21 cellular contexts compared by ENCODE assay signal in genomic region chr2:42140501-42140900, GRCh38. TPM values are rescaled to one million over a fixed set of nuclear protein-coding genes. Genes with fewer than 3 reads are reported as not detected.
A peak's percentile ranks its signal among the peaks of the same experiment; 100 is the strongest.
DNase-seq lines count a peak whose midpoint lies in the region; ATAC-seq and TF ChIP-seq lines count a peak whose summit lies in the region.
"Had no signal": no experiment of that assay in that cellular context is flagged by ENCODE, and none has a peak within 500 bp of the region (broad histone marks: within the 10 kb centered on the region; RNA-seq: fewer than 3 reads in every experiment).

No MANE protein-coding gene starts in this region.

- 95% methylated on average over 1 of the region's 1 CpG for WGBS in SK-N-SH (ENCODE audit: low lambda C conversion rate)

- peaks cover 50% of the 10 kb centered on the region for H3K4me1 ChIP-seq in CD4-positive, CD25-positive, alpha-beta regulatory T cell (ENCODE audit: control insufficient read depth, insufficient read depth, low read length, poor library complexity, severe bottlenecking)
- H3K4me1 ChIP-seq in parathyroid adenoma (peaks cover 51% of the 10 kb centered on the region), SK-N-SH (ENCODE audit: control insufficient read depth in 1 of 2, insufficient read depth in 2 of 2, low read depth in 1 of 2, low read length in 1 of 2) (peaks cover 44 to 54% of the 10 kb centered on the region in 2 experiments)

- H2AFZ ChIP-seq in parathyroid adenoma (no peak overlapping the region), SK-N-SH (ENCODE audit: low read depth) (no peak overlapping the region)

- no peak for TF ChIP-seq RAD21 in SK-N-SH (IDR thresholded peaks at IDR 0.05; ENCODE audit: low read length)

- no peak for TF ChIP-seq CTCF in HFFc6 (IDR thresholded peaks at IDR 0.05)
- no peak for TF ChIP-seq CTCF in WTC11 (IDR thresholded peaks at IDR 0.05)
- TF ChIP-seq CTCF in parathyroid adenoma (IDR thresholded peaks at IDR 0.05), result no peak
- TF ChIP-seq CTCF in SK-N-SH (IDR thresholded peaks at IDR 0.05), result no peak

- peaks cover 14 to 87% (median 55%) of the 10 kb centered on the region in 4 donors for H3K4me1 Mint-ChIP-seq in CD4-positive, CD25-positive, alpha-beta regulatory T cell
- H3K4me1 Mint-ChIP-seq in HFFc6 (ENCODE audit: low read depth), result peaks cover 70% of the 10 kb centered on the region
- H3K4me1 Mint-ChIP-seq in WTC11, result peaks cover 47% of the 10 kb centered on the region
- H3K4me1 Mint-ChIP-seq in activated T-helper 1 cell treated with anti-CD3 and anti-CD28 coated beads, Interleukin-12 subunit alpha, Interleukin-12 subunit beta, Interleukin-2, Interleukin-4 antibody, amounts not matched to agents 30 ng/mL and 10 ng/mL and 1 ng/mL, durations not matched to agents 14 hours and 24 hours and 36 hours (ENCODE audit: low read depth), result peaks cover 77% of the 10 kb centered on the region
- H3K4me1 Mint-ChIP-seq in activated T-cell treated with anti-CD3 and anti-CD28 coated beads, Interleukin-2, amount 50 U/mL, for 72 hours (ENCODE audit: low read depth), result peaks cover 64% of the 10 kb centered on the region

- no peaks in the 10 kb centered on the region for H3K27me3 ChIP-seq in CD4-positive, CD25-positive, alpha-beta regulatory T cell (ENCODE audit: control insufficient read depth, insufficient read depth, low read length)
- H3K27me3 ChIP-seq in parathyroid adenoma (ENCODE audit: control insufficient read depth, insufficient read depth, low read length) (no peaks in the 10 kb centered on the region), SK-N-SH (ENCODE audit: insufficient read depth) (no peaks in the 10 kb centered on the region)
- H3K27me3 ChIP-seq: MG63, SJSA1 had no signal

- H3K27ac Mint-ChIP-seq in CD4-positive, CD25-positive, alpha-beta regulatory T cell, result peak overlapping the region in 2 of 3 donors; percentile 88 to 89
- H3K27ac Mint-ChIP-seq in HFFc6 (peak overlapping the region; percentile 91), WTC11 (no peak overlapping the region; the same call in 1 of the 2 replicates)
- H3K27ac Mint-ChIP-seq in activated T-helper 1 cell treated with anti-CD3 and anti-CD28 coated beads, Interleukin-12 subunit alpha, Interleukin-12 subunit beta, Interleukin-2, Interleukin-4 antibody, amounts not matched to agents 30 ng/mL and 10 ng/mL and 1 ng/mL, durations not matched to agents 14 hours and 24 hours and 36 hours, result no peak overlapping the region
- no peak overlapping the region for H3K27ac Mint-ChIP-seq in activated T-cell treated with anti-CD3 and anti-CD28 coated beads, Interleukin-2, amount 50 U/mL, for 72 hours
- H3K27ac Mint-ChIP-seq: activated CD8-positive, alpha-beta memory T cell treated with anti-CD3 and anti-CD28 coated beads, Interleukin-2, amount 10 ng/mL, durations not matched to agents 7 days and 5 days had no signal

- no peaks in the 10 kb centered on the region for H3K36me3 Mint-ChIP-seq in CD4-positive, CD25-positive, alpha-beta regulatory T cell
- H3K36me3 Mint-ChIP-seq in HFFc6 (ENCODE audit: low read depth) (no peaks in the 10 kb centered on the region), WTC11 (no peaks in the 10 kb centered on the region)
- no peaks in the 10 kb centered on the region for H3K36me3 Mint-ChIP-seq in activated T-helper 1 cell treated with anti-CD3 and anti-CD28 coated beads, Interleukin-12 subunit alpha, Interleukin-12 subunit beta, Interleukin-2, Interleukin-4 antibody, amounts not matched to agents 30 ng/mL and 10 ng/mL and 1 ng/mL, durations not matched to agents 14 hours and 24 hours and 36 hours (ENCODE audit: low read depth)
- no peaks in the 10 kb centered on the region for H3K36me3 Mint-ChIP-seq in activated T-cell treated with anti-CD3 and anti-CD28 coated beads, Interleukin-2, amount 50 U/mL, for 72 hours (ENCODE audit: insufficient read depth in 2 of 2)
- H3K36me3 Mint-ChIP-seq: activated CD8-positive, alpha-beta memory T cell treated with anti-CD3 and anti-CD28 coated beads, Interleukin-2, amount 10 ng/mL, durations not matched to agents 7 days and 5 days had no signal

- H3K4me3 Mint-ChIP-seq in CD4-positive, CD25-positive, alpha-beta regulatory T cell, result no peak overlapping the region
- peak overlapping the region; percentile 88; the same call in 1 of the 2 replicates for H3K4me3 Mint-ChIP-seq in HFFc6
- H3K4me3 Mint-ChIP-seq in WTC11, result peak overlapping the region; percentile 64
- no peak overlapping the region for H3K4me3 Mint-ChIP-seq in activated T-helper 1 cell treated with anti-CD3 and anti-CD28 coated beads, Interleukin-12 subunit alpha, Interleukin-12 subunit beta, Interleukin-2, Interleukin-4 antibody, amounts not matched to agents 30 ng/mL and 10 ng/mL and 1 ng/mL, durations not matched to agents 14 hours and 24 hours and 36 hours
- H3K4me3 Mint-ChIP-seq in activated T-cell treated with anti-CD3 and anti-CD28 coated beads, Interleukin-2, amount 50 U/mL, for 72 hours, result peak overlapping the region in 1 of 2 donors; percentile 74
- H3K4me3 Mint-ChIP-seq: activated CD8-positive, alpha-beta memory T cell treated with anti-CD3 and anti-CD28 coated beads, Interleukin-2, amount 10 ng/mL, durations not matched to agents 7 days and 5 days; dendritic cell treated with granulocyte-macrophage colony-stimulating factor and Interleukin-4, amounts not matched to agents 40 ng/mL and 50 ng/mL, for 4 days had no signal

- no peaks in the 10 kb centered on the region for H3K27me3 Mint-ChIP-seq in CD4-positive, CD25-positive, alpha-beta regulatory T cell
- H3K27me3 Mint-ChIP-seq in HFFc6 (ENCODE audit: insufficient read depth), result no peaks in the 10 kb centered on the region
- H3K27me3 Mint-ChIP-seq in WTC11 (ENCODE audit: low read depth), result no peaks in the 10 kb centered on the region
- no peaks in the 10 kb centered on the region for H3K27me3 Mint-ChIP-seq in activated T-helper 1 cell treated with anti-CD3 and anti-CD28 coated beads, Interleukin-12 subunit alpha, Interleukin-12 subunit beta, Interleukin-2, Interleukin-4 antibody, amounts not matched to agents 30 ng/mL and 10 ng/mL and 1 ng/mL, durations not matched to agents 14 hours and 24 hours and 36 hours (ENCODE audit: insufficient read depth)
- no peaks in the 10 kb centered on the region for H3K27me3 Mint-ChIP-seq in activated T-cell treated with anti-CD3 and anti-CD28 coated beads, Interleukin-2, amount 50 U/mL, for 72 hours (ENCODE audit: low read depth)
- H3K27me3 Mint-ChIP-seq: activated CD8-positive, alpha-beta memory T cell treated with anti-CD3 and anti-CD28 coated beads, Interleukin-2, amount 10 ng/mL, durations not matched to agents 7 days and 5 days had no signal

- no peaks in the 10 kb centered on the region for H4K20me1 ChIP-seq in SK-N-SH (ENCODE audit: insufficient read depth)

- peaks cover 0 to 1% (median 0%) of the 10 kb centered on the region in 7 donors for H3K9me3 Mint-ChIP-seq in CD4-positive, CD25-positive, alpha-beta regulatory T cell
- peaks cover 5% of the 10 kb centered on the region; the same call in 1 of the 2 replicates for H3K9me3 Mint-ChIP-seq in HFFc6
- no peaks in the 10 kb centered on the region for H3K9me3 Mint-ChIP-seq in WTC11
- no peaks in the 10 kb centered on the region for H3K9me3 Mint-ChIP-seq in activated T-helper 1 cell treated with anti-CD3 and anti-CD28 coated beads, Interleukin-12 subunit alpha, Interleukin-12 subunit beta, Interleukin-2, Interleukin-4 antibody, amounts not matched to agents 30 ng/mL and 10 ng/mL and 1 ng/mL, durations not matched to agents 14 hours and 24 hours and 36 hours
- H3K9me3 Mint-ChIP-seq in activated T-cell treated with anti-CD3 and anti-CD28 coated beads, Interleukin-2, amount 50 U/mL, for 72 hours, result no peaks in the 10 kb centered on the region
- H3K9me3 Mint-ChIP-seq: dendritic cell treated with granulocyte-macrophage colony-stimulating factor and Interleukin-4, amounts not matched to agents 40 ng/mL and 50 ng/mL, for 4 days had no signal

- H3K4me2 ChIP-seq in parathyroid adenoma (ENCODE audit: low read length), result no peak overlapping the region
- no peak overlapping the region for H3K4me2 ChIP-seq in SK-N-SH

- no peaks in the 10 kb centered on the region for H3K36me3 ChIP-seq in CD4-positive, CD25-positive, alpha-beta regulatory T cell (ENCODE audit: control insufficient read depth, insufficient read depth, low read length)
- H3K36me3 ChIP-seq in parathyroid adenoma (ENCODE audit: control insufficient read depth, insufficient read depth, low read length), result no peaks in the 10 kb centered on the region
- H3K36me3 ChIP-seq in SK-N-SH (replicated peaks in 1 of 2; ENCODE audit: control insufficient read depth in 1 of 2, insufficient read depth in 2 of 2, low read length in 1 of 2), result no peaks in the 10 kb centered on the region
- H3K36me3 ChIP-seq: MG63, SJSA1 had no signal

- peak in 1 of 2 experiments; percentile 28; a peak in 1 of 4 replicates for TF ChIP-seq EP300 in SK-N-SH (IDR thresholded peaks at IDR 0.05; ENCODE audit: borderline replicate concordance in 1 of 2, low read depth in 1 of 2, low read length in 1 of 2)

- no peak overlapping the region for H3K4me3 ChIP-seq in CD4-positive, CD25-positive, alpha-beta regulatory T cell (ENCODE audit: low read depth, low read length)
- H3K4me3 ChIP-seq in parathyroid adenoma (ENCODE audit: low read depth, low read length), result no peak overlapping the region
- H3K4me3 ChIP-seq in SK-N-SH (ENCODE audit: low read depth in 2 of 2, low read length in 1 of 2), result no peak overlapping the region
- H3K4me3 ChIP-seq: lung, MG63, SJSA1 had no signal

- ATAC-seq in CD4-positive, CD25-positive, alpha-beta regulatory T cell (ENCODE audit: low read depth in 2 of 2), result no peak
- ATAC-seq in WTC11, result no peak
- ATAC-seq in activated T-cell treated with anti-CD3 and anti-CD28 coated beads, Interleukin-2, amount 50 U/mL, for 72 hours (replicated peaks in 1 of 2), result no peak
- ATAC-seq: activated CD8-positive, alpha-beta memory T cell treated with anti-CD3 and anti-CD28 coated beads, Interleukin-2, amount 10 ng/mL, durations not matched to agents 7 days and 5 days had no signal

- POLR2A ChIA-PET in WTC11 (lab: Charles Lee), result interaction anchor here (2.1 kb wide), 1 partner anchor 8 kb away, joined by 9 read pairs; no protein-coding TSS in a partner anchor
- POLR2A ChIA-PET in SK-N-SH (lab: Yijun Ruan, JAX), result no interaction called here

- H3K9ac ChIP-seq in parathyroid adenoma (no peak overlapping the region), SK-N-SH (no peak overlapping the region)

- no peaks in the 10 kb centered on the region for H3K9me2 ChIP-seq in SK-N-SH

- intact Hi-C loops in activated T-helper 1 cell treated with anti-CD3 and anti-CD28 coated beads, Interleukin-12 subunit alpha, Interleukin-12 subunit beta, Interleukin-2, Interleukin-4 antibody, amounts not matched to agents 30 ng/mL and 10 ng/mL and 1 ng/mL, durations not matched to agents 14 hours and 24 hours and 36 hours (cut with micrococcal nuclease), result no loop called here

- H3K79me2 ChIP-seq in parathyroid adenoma (no peaks in the 10 kb centered on the region), SK-N-SH (ENCODE audit: insufficient read depth) (no peaks in the 10 kb centered on the region)

- peaks cover 51% of the 10 kb centered on the region for H3F3A ChIP-seq in SK-N-SH (replicated peaks; ENCODE audit: insufficient read depth)

- no peak for DNase-seq in CD4-positive, CD25-positive, alpha-beta regulatory T cell
- DNase-seq in HFFc6 (no peak), WTC11 (ENCODE audit: low spot score) (no peak), SK-N-SH (no peak), COLO668 (lab: John Stamatoyannopoulos, UW; ENCODE audit: unreplicated experiment) (no peak)
- DNase-seq in activated T-helper 1 cell treated with anti-CD3 and anti-CD28 coated beads, Interleukin-12 subunit alpha, Interleukin-12 subunit beta, Interleukin-2, Interleukin-4 antibody, amounts not matched to agents 30 ng/mL and 10 ng/mL and 1 ng/mL, durations not matched to agents 14 hours and 24 hours and 36 hours (ENCODE audit: low spot score), result no peak
- DNase-seq in activated T-cell treated with anti-CD3 and anti-CD28 coated beads, Interleukin-2, amount 50 U/mL, for 72 hours, result no peak
- DNase-seq: activated CD4-positive, alpha-beta T cell treated with anti-CD3 and anti-CD28 coated beads, Interleukin-2, amount 50 U/mL, for 1 hour; activated CD8-positive, alpha-beta memory T cell treated with anti-CD3 and anti-CD28 coated beads, Interleukin-2, amount 10 ng/mL, durations not matched to agents 7 days and 5 days; activated naive CD4-positive, alpha-beta T cell treated with anti-CD3 and anti-CD28 coated beads, Interleukin-2, amount 50 U/mL, for 16 hours; DMS 273 treated with DMSO at 0.1 percent for 48 hours; GDM1; NCI-H1436; stimulated activated CD4-positive, alpha-beta T cell treated with anti-CD3 and anti-CD28 coated beads, Interleukin-1b, Interleukin-23, amount 100 ng/mL, for 48 hours; T-helper 2 cell had no signal

- no peak overlapping the region for H3K27ac ChIP-seq in CD4-positive, CD25-positive, alpha-beta regulatory T cell (ENCODE audit: insufficient read depth, low read length, poor library complexity, severe bottlenecking)
- H3K27ac ChIP-seq in parathyroid adenoma (peak overlapping the region; percentile 95), SK-N-SH (ENCODE audit: low read depth in 2 of 2, low read length in 1 of 2) (peak overlapping the region in 1 of 2 experiments; percentile 93; a peak in 2 of 4 replicates)
- H3K27ac ChIP-seq: C4-2B had no signal

- CTCF ChIA-PET in WTC11 (lab: Charles Lee), result interaction anchor here (1.4 kb wide), 1 partner anchor 49 kb away, joined by 3 read pairs; no protein-coding TSS in a partner anchor
- CTCF ChIA-PET in SK-N-SH (lab: Yijun Ruan, JAX), result interaction anchor here (1.1 to 1.8 kb wide), 2 partner anchors 8 to 46 kb away, joined by 3 to 13 read pairs; no protein-coding TSS in a partner anchor

- no peaks in the 10 kb centered on the region for H3K9me3 ChIP-seq in CD4-positive, CD25-positive, alpha-beta regulatory T cell (ENCODE audit: control insufficient read depth in 2 of 2, low read length in 2 of 2)
- H3K9me3 ChIP-seq in parathyroid adenoma (ENCODE audit: control insufficient read depth, low read length) (no peaks in the 10 kb centered on the region), SK-N-SH (no peaks in the 10 kb centered on the region)
- H3K9me3 ChIP-seq: MG63, SJSA1 had no signal

RNA-seq across cellular contexts. Expression of gene EML4, which starts 28.7 kb away (rescaled TPM):
- 293 TPM for total RNA-seq in CD4-positive, CD25-positive, alpha-beta regulatory T cell
- 10 to 100 TPM; 83.7 to 92.7 (median 89.7) TPM for polyA plus RNA-seq in CD4-positive, CD25-positive, alpha-beta regulatory T cell
- 10 to 100 TPM; 31.7 to 35.8 (median 33.6) TPM for total RNA-seq in HFFc6 (2021; fragmentation: NEBNext Ultra II Directional; extraction: Animal tissue kit (Norgen Biotek cat#: 25700))
- total RNA-seq in WTC11 (2021), result 89.9 to 94.7 TPM (median 92.6 TPM) in 3 replicates
- 56.7 and 58.9 TPM in 2 replicates for total RNA-seq in activated T-helper 1 cell treated with anti-CD3 and anti-CD28 coated beads, Interleukin-12 subunit alpha, Interleukin-12 subunit beta, Interleukin-2, Interleukin-4 antibody, amounts not matched to agents 30 ng/mL and 10 ng/mL and 1 ng/mL, durations not matched to agents 14 hours and 24 hours and 36 hours
- polyA plus RNA-seq in SK-N-SH (2012; rRNA removed), result 35.0 and 45.8 TPM in 2 replicates
- 45.2 and 45.3 TPM in 2 replicates for polyA plus RNA-seq in SK-N-SH (2012; cell fraction: cytosol; rRNA removed)
- 61.1 and 88.5 TPM in 2 replicates for polyA plus RNA-seq in SK-N-SH (2012; cell fraction: nucleus; rRNA removed)
- total RNA-seq in activated T-cell treated with anti-CD3 and anti-CD28 coated beads, Interleukin-2, amount 50 U/mL, for 72 hours, result 10 to 100 TPM; 79.2 to 82.2 TPM

Comparison
In these comparisons a context has a peak if more than half of its experiments do, and no peak if none do; other contexts are left out.
1. H3K27ac Mint-ChIP-seq: peak in CD4-positive, CD25-positive, alpha-beta regulatory T cell (2 of 3) and HFFc6 (single experiment); none in WTC11 (single experiment), activated T-helper 1 cell treated with anti-CD3 and anti-CD28 coated beads, Interleukin-12 subunit alpha, Interleukin-12 subunit beta, Interleukin-2, Interleukin-4 antibody, amounts not matched to agents 30 ng/mL and 10 ng/mL and 1 ng/mL, durations not matched to agents 14 hours and 24 hours and 36 hours (single experiment) and activated T-cell treated with anti-CD3 and anti-CD28 coated beads, Interleukin-2, amount 50 U/mL, for 72 hours (single experiment).
2. H3K4me3 Mint-ChIP-seq: peak in HFFc6 (single experiment) and WTC11 (single experiment); none in CD4-positive, CD25-positive, alpha-beta regulatory T cell (0 of 4) and activated T-helper 1 cell treated with anti-CD3 and anti-CD28 coated beads, Interleukin-12 subunit alpha, Interleukin-12 subunit beta, Interleukin-2, Interleukin-4 antibody, amounts not matched to agents 30 ng/mL and 10 ng/mL and 1 ng/mL, durations not matched to agents 14 hours and 24 hours and 36 hours (single experiment).